8 cellular contexts compared by ENCODE assay signal in genomic region chr12:76020731-76021672, GRCh38. TPM values are rescaled to one million over a fixed set of nuclear protein-coding genes. Genes with fewer than 3 reads are reported as not detected.
DNase-seq lines count a peak whose midpoint lies in the region; ATAC-seq lines count a peak whose summit lies in the region.

No MANE protein-coding gene starts in this region.

- peak overlapping the region; percentile 79 for H3K4me3 Mint-ChIP-seq in activated T-helper 17 cell treated with anti-CD3 and anti-CD28 coated beads, Interleukin-2, amount 50 U/mL, for 72 hours

- peak; percentile 84 for ATAC-seq in activated T-helper 17 cell treated with anti-CD3 and anti-CD28 coated beads, Interleukin-2, amount 50 U/mL, for 72 hours (replicated peaks)

- no peaks in the 10 kb centered on the region for H3K9me3 Mint-ChIP-seq in activated T-helper 17 cell treated with anti-CD3 and anti-CD28 coated beads, Interleukin-2, amount 50 U/mL, for 72 hours

- peaks cover 12% of the 10 kb centered on the region for H3K36me3 Mint-ChIP-seq in activated T-helper 17 cell treated with anti-CD3 and anti-CD28 coated beads, Interleukin-2, amount 50 U/mL, for 72 hours (ENCODE audit: low read depth)

- peaks cover 29% of the 10 kb centered on the region for H3K4me1 Mint-ChIP-seq in activated T-helper 17 cell treated with anti-CD3 and anti-CD28 coated beads, Interleukin-2, amount 50 U/mL, for 72 hours

- H3K27ac Mint-ChIP-seq in activated T-helper 17 cell treated with anti-CD3 and anti-CD28 coated beads, Interleukin-2, amount 50 U/mL, for 72 hours = peak overlapping the region; percentile 100

- H3K27me3 Mint-ChIP-seq in activated T-helper 17 cell treated with anti-CD3 and anti-CD28 coated beads, Interleukin-2, amount 50 U/mL, for 72 hours = no peaks in the 10 kb centered on the region

- DNase-seq in DMS153 treated with DMSO at 0.1 percent for 48 hours (lab: John Stamatoyannopoulos, UW; ENCODE audit: unreplicated experiment) = peak; percentile 74
- peak; percentile 99 for DNase-seq in HCEC 1CT
- peak; percentile 15 to 75 for DNase-seq in NOMO-1 (lab: John Stamatoyannopoulos, UW; ENCODE audit: unreplicated experiment in 2 of 2)
- DNase-seq in iris pigment epithelial cell (ENCODE audit: low read depth) = peak; percentile 98
- DNase-seq in stimulated activated CD4-positive, alpha-beta T cell treated with anti-CD3 and anti-CD28 coated beads, TNF-alpha, amount 100 ng/mL, for 1 hour (ENCODE audit: low read depth in 3 of 3, low spot score in 1 of 3) = peak in 2 of 3 donors; percentile 18 to 29
- DNase-seq in germinal center (ENCODE audit: low spot score) = no peak
- no peak for DNase-seq in medulla oblongata (ENCODE audit: extremely low spot score)

RNA-seq across cellular contexts. Expression of gene PHLDA1, which starts 10.6 kb away (rescaled TPM):
- total RNA-seq in activated T-helper 17 cell treated with anti-CD3 and anti-CD28 coated beads, Interleukin-2, amount 50 U/mL, for 72 hours = 10 to 100 TPM; 23.3 to 51.9 TPM

Comparison
In these comparisons a context has a peak if more than half of its experiments do, and no peak if none do; other contexts are left out.
1. DNase-seq: peak in DMS153 treated with DMSO at 0.1 percent for 48 hours (single experiment), HCEC 1CT (single experiment), NOMO-1 (2 of 2), iris pigment epithelial cell (single experiment) and stimulated activated CD4-positive, alpha-beta T cell treated with anti-CD3 and anti-CD28 coated beads, TNF-alpha, amount 100 ng/mL, for 1 hour (2 of 3); none in germinal center (single experiment) and medulla oblongata (single experiment).